32 cellular contexts compared by ENCODE assay signal in genomic region chr1:2427976-2428375, GRCh38. TPM values are rescaled to one million over a fixed set of nuclear protein-coding genes. Genes with fewer than 3 reads are reported as not detected.
"Had no signal": no experiment of that assay in that cellular context is flagged by ENCODE, and none has a peak within 500 bp of the region (broad histone marks: within the 10 kb centered on the region; RNA-seq: fewer than 3 reads in every experiment).

No MANE protein-coding gene starts in this region.

- H3K27me3 Mint-ChIP-seq: activated CD4-positive, alpha-beta T cell treated with anti-CD3 and anti-CD28 coated beads for 36 hours; brain; natural killer cell treated with Interleukin-12 subunit alpha and Interleukin-12 subunit beta and Interleukin-15 and Interleukin-18, amount 100 ng/mL, for 72 hours; stimulated activated naive CD8-positive, alpha-beta T cell treated with anti-CD3 and anti-CD28 coated beads, Interleukin-15, Interleukin-2, amounts not matched to agents 100 ng/mL and 50 ng/mL, for 24 hours had no signal

- H3K27ac Mint-ChIP-seq: activated CD4-positive, alpha-beta T cell treated with anti-CD3 and anti-CD28 coated beads for 36 hours; activated naive CD4-positive, alpha-beta T cell treated with anti-CD3 and anti-CD28 coated beads, Interleukin-2, amount 10 ng/mL, durations not matched to agents 7 days and 5 days; activated naive CD8-positive, alpha-beta T cell treated with anti-CD3 and anti-CD28 coated beads, Interleukin-2, amount 10 ng/mL, durations not matched to agents 7 days and 5 days; brain; natural killer cell treated with Interleukin-12 subunit alpha and Interleukin-12 subunit beta and Interleukin-15 and Interleukin-18, amount 100 ng/mL, for 72 hours; progenitor cell of endocrine pancreas; stimulated activated effector memory CD8-positive, alpha-beta T cell treated with anti-CD3 and anti-CD28 coated beads, Interleukin-12 subunit alpha, Interleukin-12 subunit beta, amount 100 ng/mL, for 72 hours; stimulated activated naive CD8-positive, alpha-beta T cell treated with anti-CD3 and anti-CD28 coated beads, Interleukin-15, Interleukin-2, amounts not matched to agents 100 ng/mL and 50 ng/mL, for 24 hours; type B pancreatic cell had no signal

- H3K27ac ChIP-seq: ascending aorta, coronary artery, dorsolateral prefrontal cortex, heart right ventricle, left lung, lower lobe of right lung, neutrophil, ovary had no signal

- H3K4me1 Mint-ChIP-seq: activated CD4-positive, alpha-beta T cell treated with anti-CD3 and anti-CD28 coated beads for 36 hours; activated naive CD4-positive, alpha-beta T cell treated with anti-CD3 and anti-CD28 coated beads, Interleukin-2, amount 10 ng/mL, durations not matched to agents 7 days and 5 days; stimulated activated effector memory CD8-positive, alpha-beta T cell treated with anti-CD3 and anti-CD28 coated beads, Interleukin-12 subunit alpha, Interleukin-12 subunit beta, amount 100 ng/mL, for 72 hours had no signal

- H3K9me3 Mint-ChIP-seq: natural killer cell treated with Interleukin-12 subunit alpha and Interleukin-12 subunit beta and Interleukin-15 and Interleukin-18, amount 100 ng/mL, for 72 hours; stimulated activated effector memory CD8-positive, alpha-beta T cell treated with anti-CD3 and anti-CD28 coated beads, Interleukin-12 subunit alpha, Interleukin-12 subunit beta, amount 100 ng/mL, for 72 hours; stimulated activated naive CD8-positive, alpha-beta T cell treated with anti-CD3 and anti-CD28 coated beads, Interleukin-15, Interleukin-2, amounts not matched to agents 100 ng/mL and 50 ng/mL, for 24 hours; type B pancreatic cell had no signal

- FAIRE-seq: small intestine had no signal

- ATAC-seq: activated CD4-positive, alpha-beta T cell treated with anti-CD3 and anti-CD28 coated beads for 36 hours; left lung; lower lobe of right lung; mucosa of descending colon; natural killer cell treated with Interleukin-12 subunit alpha and Interleukin-12 subunit beta and Interleukin-15 and Interleukin-18, amount 100 ng/mL, for 72 hours; sciatic nerve; stimulated activated effector memory CD8-positive, alpha-beta T cell treated with anti-CD3 and anti-CD28 coated beads, Interleukin-12 subunit alpha, Interleukin-12 subunit beta, amount 100 ng/mL, for 72 hours had no signal

- H3K36me3 ChIP-seq: ascending aorta, heart right ventricle, left lung, lower lobe of right lung, neutrophil, ovary had no signal

- H3K4me3 Mint-ChIP-seq: activated CD4-positive, alpha-beta T cell treated with anti-CD3 and anti-CD28 coated beads for 36 hours; activated naive CD4-positive, alpha-beta T cell treated with anti-CD3 and anti-CD28 coated beads, Interleukin-2, amount 10 ng/mL, durations not matched to agents 7 days and 5 days; activated naive CD8-positive, alpha-beta T cell treated with anti-CD3 and anti-CD28 coated beads, Interleukin-2, amount 10 ng/mL, durations not matched to agents 7 days and 5 days; brain; natural killer cell treated with Interleukin-12 subunit alpha and Interleukin-12 subunit beta and Interleukin-15 and Interleukin-18, amount 100 ng/mL, for 72 hours; stimulated activated effector memory CD8-positive, alpha-beta T cell treated with anti-CD3 and anti-CD28 coated beads, Interleukin-12 subunit alpha, Interleukin-12 subunit beta, amount 100 ng/mL, for 72 hours; stimulated activated naive CD8-positive, alpha-beta T cell treated with anti-CD3 and anti-CD28 coated beads, Interleukin-15, Interleukin-2, amounts not matched to agents 100 ng/mL and 50 ng/mL, for 24 hours; type B pancreatic cell had no signal

- H3K9me3 ChIP-seq: neutrophil had no signal

- DNase-seq: activated CD4-positive, alpha-beta T cell treated with anti-CD3 and anti-CD28 coated beads for 36 hours; activated CD4-positive, alpha-beta T cell treated with anti-CD3 and anti-CD28 coated beads, Interleukin-2, amount 50 U/mL, for 48 hours; activated CD4-positive, CD25-positive, alpha-beta regulatory T cell; activated CD8-positive, alpha-beta memory T cell treated with anti-CD3 and anti-CD28 coated beads for 24 hours; activated CD8-positive, alpha-beta memory T cell treated with anti-CD3 and anti-CD28 coated beads, Interleukin-2, amount 50 U/mL, for 4 hours; activated gamma-delta T cell; activated naive CD4-positive, alpha-beta T cell treated with anti-CD3 and anti-CD28 coated beads, Interleukin-2, amount 10 ng/mL, durations not matched to agents 7 days and 5 days; activated naive CD8-positive, alpha-beta T cell treated with anti-CD3 and anti-CD28 coated beads, Interleukin-2, amount 10 ng/mL, durations not matched to agents 7 days and 5 days; activated T-cell treated with anti-CD3 and anti-CD28 coated beads, Interleukin-2, amount 50 U/mL, for 1 hour; dorsolateral prefrontal cortex; effector memory CD4-positive, alpha-beta T cell; erythroblast; foreskin melanocyte; heart right ventricle; left lung; lower lobe of right lung; mesendoderm; mucosa of descending colon; ovary; retina; small intestine; stimulated activated CD4-positive, alpha-beta T cell treated with anti-CD3 and anti-CD28 coated beads, Interleukin-4, amount 100 ng/mL, for 24 hours had no signal

- H3K4me1 ChIP-seq: ascending aorta, heart right ventricle, left lung, lower lobe of right lung had no signal

- H3K4me3 ChIP-seq: ascending aorta, coronary artery, dorsolateral prefrontal cortex, heart right ventricle, left lung, lower lobe of right lung, mucosa of descending colon, ovary had no signal

- H3K36me3 Mint-ChIP-seq: brain; natural killer cell treated with Interleukin-12 subunit alpha and Interleukin-12 subunit beta and Interleukin-15 and Interleukin-18, amount 100 ng/mL, for 72 hours; stimulated activated effector memory CD8-positive, alpha-beta T cell treated with anti-CD3 and anti-CD28 coated beads, Interleukin-12 subunit alpha, Interleukin-12 subunit beta, amount 100 ng/mL, for 72 hours; type B pancreatic cell had no signal

- H3K27me3 ChIP-seq: ascending aorta, ovary had no signal

RNA-seq across cellular contexts. Expression of gene PLCH2, which starts 48.1 kb away (rescaled TPM):
- total RNA-seq: ascending aorta, progenitor cell of endocrine pancreas had no signal
